Comparison of ENCODE assay signal across 9 cellular contexts in the genomic region with DNA sequence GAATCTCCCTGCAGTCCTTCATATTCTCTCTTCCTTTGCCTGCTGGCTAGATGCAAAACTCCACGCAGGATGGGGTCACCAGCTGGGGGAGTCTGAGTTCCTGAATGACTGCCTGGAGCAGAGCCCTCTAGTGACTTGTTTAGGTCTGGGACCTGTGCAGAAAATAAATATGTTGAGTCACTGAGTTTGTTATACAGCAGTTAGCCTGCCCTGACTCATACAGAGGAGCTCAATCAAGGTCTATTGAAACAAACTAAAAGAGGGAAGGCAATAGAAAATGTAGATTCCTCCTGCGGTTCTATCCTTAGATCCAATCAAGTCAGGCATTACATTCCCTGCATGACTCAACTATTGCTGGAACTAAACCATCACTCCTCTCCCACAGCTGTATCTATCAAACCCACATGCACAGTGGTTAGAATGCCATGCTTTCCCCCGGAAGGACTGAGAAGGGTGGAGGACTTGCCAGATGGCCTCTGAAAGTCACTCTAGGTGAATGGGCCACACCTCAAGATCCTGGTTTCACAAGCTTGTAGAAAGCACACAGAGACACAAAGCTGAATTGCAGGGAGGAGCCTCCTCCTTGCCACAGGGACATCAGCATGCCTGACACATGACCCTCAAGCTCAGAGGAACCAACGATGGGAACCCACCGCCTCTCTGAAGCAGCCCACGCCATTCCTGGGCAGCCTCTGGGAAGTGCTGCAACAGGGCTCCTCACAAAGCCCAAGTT.
DNase-seq lines count a peak whose midpoint lies in the region; ATAC-seq and TF ChIP-seq lines count a peak whose summit lies in the region.
"Had no signal": no experiment of that assay in that cellular context is flagged by ENCODE, and none has a peak within 500 bp of the region (broad histone marks: within the 10 kb centered on the region; RNA-seq: fewer than 3 reads in every experiment).

No MANE protein-coding gene starts in this region.

- no peak overlapping the region for H3K4me3 Mint-ChIP-seq in Caco-2 (ENCODE audit: unreplicated experiment)
- no peak overlapping the region for H3K4me3 Mint-ChIP-seq in effector memory CD8-positive, alpha-beta T cell

- H3K4me3 ChIP-seq in Caco-2 (ENCODE audit: low read depth, low read length) (no peak overlapping the region), left lung (no peak overlapping the region), body of pancreas (no peak overlapping the region)

- no peaks in the 10 kb centered on the region for H3K36me3 ChIP-seq in Caco-2 (ENCODE audit: control insufficient read depth, insufficient read depth, low read length)
- H3K36me3 ChIP-seq in left lung = no peaks in the 10 kb centered on the region
- H3K36me3 ChIP-seq in body of pancreas (replicated peaks in 1 of 2; ENCODE audit: insufficient read depth in 1 of 2, low read depth in 2 of 2) = no peaks in the 10 kb centered on the region

- CTCF ChIA-PET in Caco-2 (lab: Charles Lee) = interaction anchor here (0.6 to 1.5 kb wide), 6 partner anchors 8 to 69 kb away, joined by 3 to 12 read pairs (median 4); no protein-coding TSS in a partner anchor

- H3K27me3 ChIP-seq in Caco-2 (replicated peaks; ENCODE audit: control insufficient read depth, insufficient read depth, low read length) (no peaks in the 10 kb centered on the region), left lung (no peaks in the 10 kb centered on the region), body of pancreas (no peaks in the 10 kb centered on the region)

- H3K9me3 Mint-ChIP-seq in Caco-2 (ENCODE audit: unreplicated experiment) = no peaks in the 10 kb centered on the region
- no peaks in the 10 kb centered on the region for H3K9me3 Mint-ChIP-seq in effector memory CD8-positive, alpha-beta T cell

- peaks cover 30% of the 10 kb centered on the region for H3K4me1 Mint-ChIP-seq in Caco-2 (ENCODE audit: low read depth, unreplicated experiment)
- H3K4me1 Mint-ChIP-seq in effector memory CD8-positive, alpha-beta T cell (ENCODE audit: low read depth in 2 of 2) = no peaks in the 10 kb centered on the region

- no peaks in the 10 kb centered on the region for H3K27me3 Mint-ChIP-seq in Caco-2 (ENCODE audit: insufficient read depth, unreplicated experiment)
- H3K27me3 Mint-ChIP-seq in effector memory CD8-positive, alpha-beta T cell = peaks cover 36 to 67% of the 10 kb centered on the region in 2 donors

- BruUV-seq in Caco-2 (replicated peaks; lab: Mats Ljungman, UMichigan) = no TSS peak

- peak; percentile 22 for ATAC-seq in left lung
- ATAC-seq in HG03039 (IDR thresholded peaks at IDR 0.05; ENCODE audit: unreplicated experiment) = no peak
- ATAC-seq in HG02973 (IDR thresholded peaks at IDR 0.05; ENCODE audit: unreplicated experiment) = no peak
- no peak for ATAC-seq in body of pancreas
- ATAC-seq in effector memory CD8-positive, alpha-beta T cell (replicated peaks) = no peak

- H3K36me3 Mint-ChIP-seq in Caco-2 (ENCODE audit: insufficient read depth, unreplicated experiment) = peaks cover 9% of the 10 kb centered on the region
- peaks cover 3% of the 10 kb centered on the region for H3K36me3 Mint-ChIP-seq in effector memory CD8-positive, alpha-beta T cell (ENCODE audit: insufficient read depth)

- TF ChIP-seq CTCF in Caco-2 (IDR thresholded peaks at IDR 0.05; ENCODE audit: insufficient read depth in 1 of 2, low read depth in 1 of 2, low read length in 1 of 2, severe bottlenecking in 1 of 2, unreplicated experiment in 1 of 2) = peak; percentile 35 to 42
- TF ChIP-seq CTCF in left lung (IDR thresholded peaks at IDR 0.05) = no peak
- no peak for TF ChIP-seq CTCF in body of pancreas (IDR thresholded peaks at IDR 0.05)

- no peaks in the 10 kb centered on the region for H3K9me3 ChIP-seq in Caco-2
- no peaks in the 10 kb centered on the region for H3K9me3 ChIP-seq in left lung
- no peaks in the 10 kb centered on the region for H3K9me3 ChIP-seq in body of pancreas

- H3K4me1 ChIP-seq in Caco-2 (0 out of 2 replicates have a peak, but pooled peaks cover 8% of the 10 kb centered on the region), left lung (peaks cover 7 to 17% of the 10 kb centered on the region in 2 donors), body of pancreas (peaks cover 17% of the 10 kb centered on the region)
- H3K4me1 ChIP-seq: parathyroid adenoma had no signal

- intact Hi-C loops in Caco-2 (cut with micrococcal nuclease; ENCODE audit: unreplicated experiment) (loop anchor here (1.0 to 2.0 kb wide), 3 partner anchors 13 to 78 kb away; no protein-coding TSS in a partner anchor), left lung (cut with DNase I) (no loop called here), body of pancreas (cut with DNase I) (no loop called here)

- no peak overlapping the region for H3K27ac Mint-ChIP-seq in Caco-2 (ENCODE audit: unreplicated experiment)
- peak overlapping the region in 1 of 2 donors; percentile 45 for H3K27ac Mint-ChIP-seq in effector memory CD8-positive, alpha-beta T cell

- H3K27ac ChIP-seq in left lung = no peak overlapping the region
- H3K27ac ChIP-seq in body of pancreas = no peak overlapping the region
- H3K27ac ChIP-seq: parathyroid adenoma had no signal

- no peak for TF ChIP-seq POLR2A in body of pancreas (IDR thresholded peaks at IDR 0.05)

- 84 to 85% methylated on average over 6 of the region's 6 CpGs for WGBS in body of pancreas, 2 donors

- DNase-seq in Caco-2 (peak in 1 of 2 experiments; percentile 56), HS-5 (ENCODE audit: low read depth) (peak; percentile 85), UCSD-AML1 (lab: John Stamatoyannopoulos, UW; ENCODE audit: unreplicated experiment) (peak; percentile 41), left lung (peak in 1 of 2 donors; percentile 31), body of pancreas (no peak)
- no peak for DNase-seq in effector memory CD8-positive, alpha-beta T cell

- POLR2A ChIA-PET in Caco-2 (lab: Charles Lee) = interaction anchor here (1.4 kb wide), 1 partner anchor 13 kb away, joined by 5 read pairs; no protein-coding TSS in a partner anchor

Comparison
In these comparisons a context has a peak if more than half of its experiments do, and no peak if none do; other contexts are left out.
1. DNase-seq: peak in HS-5 (single experiment) and UCSD-AML1 (single experiment); none in body of pancreas (0 of 4) and effector memory CD8-positive, alpha-beta T cell (0 of 3).
2. CTCF ChIP-seq: peak in Caco-2 (2 of 2); none in left lung (0 of 2) and body of pancreas (0 of 7).